Comparison of ENCODE assay signal across 9 cellular contexts in the genomic region with DNA sequence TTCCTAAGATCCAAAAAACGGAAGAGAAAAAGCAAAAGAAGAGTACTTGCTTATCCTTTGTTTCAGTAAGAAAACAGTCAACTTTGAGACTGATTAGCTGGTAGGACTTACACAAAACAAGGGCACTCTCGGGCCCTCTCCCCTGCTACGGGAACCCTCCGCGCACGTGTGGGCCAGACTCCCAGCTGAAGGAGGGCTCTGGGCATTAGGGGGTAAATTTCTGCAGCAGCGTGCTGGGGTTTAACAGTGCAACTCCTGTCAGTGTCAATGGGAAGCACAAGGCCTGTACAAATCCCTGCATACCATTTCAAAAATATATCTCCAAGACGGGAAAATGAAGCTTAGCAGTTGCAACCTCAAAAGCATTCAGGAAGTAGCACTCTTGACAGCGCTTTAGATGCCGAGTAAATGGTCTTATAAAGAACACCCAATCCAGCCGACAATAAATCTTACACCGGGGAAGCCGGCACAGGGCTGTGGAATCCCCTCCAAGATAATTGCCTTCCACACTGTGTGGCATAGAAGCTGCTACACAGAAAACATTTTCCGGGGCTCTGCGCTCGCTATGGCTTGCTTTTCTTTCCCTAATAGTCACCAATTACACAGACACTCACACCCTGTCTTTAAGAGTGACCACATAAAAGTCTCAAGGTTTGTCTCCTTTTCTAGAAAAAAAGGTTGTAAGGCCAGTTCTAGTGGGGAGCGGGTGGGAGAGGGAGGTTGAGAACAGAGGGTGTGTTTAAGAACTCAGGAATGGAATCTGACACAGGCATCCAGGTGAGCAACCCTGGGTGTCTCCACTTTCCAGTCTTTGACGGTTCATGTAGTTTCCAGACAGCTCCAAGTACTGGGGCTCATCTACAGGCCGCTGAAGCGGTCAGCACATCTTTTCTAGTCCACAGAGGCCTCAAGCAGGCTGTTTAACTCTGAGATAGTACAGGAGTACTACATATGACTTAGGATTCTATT.
A peak's percentile ranks its signal among the peaks of the same experiment; 100 is the strongest.
DNase-seq lines count a peak whose midpoint lies in the region; TF ChIP-seq lines count a peak whose summit lies in the region.
"Had no signal": no experiment of that assay in that cellular context is flagged by ENCODE, and none has a peak within 500 bp of the region (broad histone marks: within the 10 kb centered on the region; RNA-seq: fewer than 3 reads in every experiment).

No MANE protein-coding gene starts in this region.

- intact Hi-C loops in mammary epithelial cell (cut with micrococcal nuclease) = loop anchor here (1.0 to 5.0 kb wide), 6 partner anchors 30 to 582 kb away; no protein-coding TSS in a partner anchor

- peak overlapping the region; percentile 32 for H3K27ac Mint-ChIP-seq in activated CD4-positive, alpha-beta T cell treated with anti-CD3 and anti-CD28 coated beads, Interleukin-2, amount 10 ng/mL, durations not matched to agents 7 days and 5 days

- H3K4me3 Mint-ChIP-seq in activated CD4-positive, alpha-beta T cell treated with anti-CD3 and anti-CD28 coated beads, Interleukin-2, amount 10 ng/mL, durations not matched to agents 7 days and 5 days = no peak overlapping the region

- H3K9me3 ChIP-seq in mammary epithelial cell (replicated peaks; ENCODE audit: insufficient read depth, low read length) (no peaks in the 10 kb centered on the region), muscle layer of colon (ENCODE audit: low read length) (no peaks in the 10 kb centered on the region), thymus (ENCODE audit: control insufficient read depth) (no peaks in the 10 kb centered on the region), HAP-1 (no peaks in the 10 kb centered on the region)
- H3K9me3 ChIP-seq: SJSA1 had no signal

- DNase-seq in activated CD4-positive, alpha-beta T cell treated with anti-CD3 and anti-CD28 coated beads, Interleukin-2, amount 10 ng/mL, durations not matched to agents 7 days and 5 days = no peak
- DNase-seq in activated CD4-positive, alpha-beta T cell treated with anti-CD3 and anti-CD28 coated beads, Interleukin-2, amount 50 U/mL, for 1 hour = no peak
- DNase-seq in mammary epithelial cell (peak; percentile 47), hepatic stellate cell (ENCODE audit: low spot score) (no peak), HAP-1 (ENCODE audit: low spot score in 2 of 2) (no peak), SW480 (ENCODE audit: low spot score) (no peak)

- H2AFZ ChIP-seq in mammary epithelial cell (ENCODE audit: low read depth, low read length) = peak overlapping the region; percentile 76

- CTCF ChIA-PET in activated CD4-positive, alpha-beta T cell treated with anti-CD3 and anti-CD28 coated beads, Interleukin-2, amount 10 ng/mL, durations not matched to agents 7 days and 5 days (lab: Charles Lee) = interaction anchor here (1.9 kb wide), 1 partner anchor 20 kb away, joined by 5 read pairs; no protein-coding TSS in a partner anchor
- CTCF ChIA-PET in mammary epithelial cell (lab: Charles Lee; ENCODE audit: low non-redundant PET) = interaction anchor here (0.6 kb wide), 1 partner anchor 518 kb away, joined by 4 read pairs; no protein-coding TSS in a partner anchor

- H3K27ac ChIP-seq in mammary epithelial cell (ENCODE audit: insufficient read depth, low read depth, low read length) (peak overlapping the region; percentile 70), muscle layer of colon (ENCODE audit: low read depth, low read length) (peak overlapping the region; percentile 62), thymus (ENCODE audit: low read depth) (peak overlapping the region; percentile 25)
- H3K27ac ChIP-seq: SJSA1 had no signal

- H3K9ac ChIP-seq in mammary epithelial cell (ENCODE audit: insufficient read depth, low read length) (no peak overlapping the region), muscle layer of colon (ENCODE audit: low read length) (peak overlapping the region; percentile 20)

- 49% methylated on average over 17 of the region's 20 CpGs for WGBS in mammary epithelial cell (ENCODE audit: low coverage, missing lambda C conversion rate)
- WGBS in thymus = 66% methylated on average over 20 of the region's 20 CpGs

- H4K20me1 ChIP-seq in mammary epithelial cell (ENCODE audit: insufficient read depth, low read length) = no peaks in the 10 kb centered on the region

- H3K4me1 ChIP-seq in mammary epithelial cell (ENCODE audit: insufficient read depth, low read length) (peaks cover 54% of the 10 kb centered on the region), muscle layer of colon (ENCODE audit: insufficient read depth, low read length) (peaks cover 84% of the 10 kb centered on the region), thymus (ENCODE audit: control insufficient read depth, insufficient read depth, low read length) (peaks cover 22% of the 10 kb centered on the region), HAP-1 (no peaks in the 10 kb centered on the region; the same call in none of the 2 replicates)

- H3K79me2 ChIP-seq in mammary epithelial cell (ENCODE audit: insufficient read depth, low read length) = peaks cover 14% of the 10 kb centered on the region

- no TSS peak for BruUV-seq in mammary epithelial cell (replicated peaks; lab: Mats Ljungman, UMichigan)

- H3K4me1 Mint-ChIP-seq in activated CD4-positive, alpha-beta T cell treated with anti-CD3 and anti-CD28 coated beads, Interleukin-2, amount 10 ng/mL, durations not matched to agents 7 days and 5 days = peaks cover 63% of the 10 kb centered on the region

- H3K4me2 ChIP-seq in mammary epithelial cell (ENCODE audit: insufficient read depth, low read depth, low read length) = peak overlapping the region; percentile 50

- H3K36me3 Mint-ChIP-seq in activated CD4-positive, alpha-beta T cell treated with anti-CD3 and anti-CD28 coated beads, Interleukin-2, amount 10 ng/mL, durations not matched to agents 7 days and 5 days (ENCODE audit: low read depth) = peaks cover 4% of the 10 kb centered on the region

- in situ Hi-C loops in mammary epithelial cell (cut with MboI; ENCODE audit: low sequenced_read_pairs in 2 of 2) (loop anchor here in 1 of 2 donors (25.0 kb wide), 1 partner anchor 517 kb away; the partner anchor contains the start of gene FOXP1), HAP-1 (cut with MboI; ENCODE audit: low sequenced_read_pairs) (no loop called here)

- TF ChIP-seq CTCF in mammary epithelial cell (conservative IDR thresholded peaks at IDR 0.05 in 1 of 2, IDR thresholded peaks at IDR 0.05 in 1 of 2; ENCODE audit: extremely low read depth in 1 of 2, insufficient read depth in 1 of 2, low read depth in 1 of 2, low read length in 2 of 2) = no peak

- H3K27me3 ChIP-seq in mammary epithelial cell (ENCODE audit: insufficient read depth, low read length) = no peaks in the 10 kb centered on the region
- H3K27me3 ChIP-seq in muscle layer of colon (ENCODE audit: control insufficient read depth in 1 of 2, insufficient read depth in 2 of 2, low read length in 2 of 2) = no peaks in the 10 kb centered on the region
- no peaks in the 10 kb centered on the region for H3K27me3 ChIP-seq in thymus (ENCODE audit: control insufficient read depth, insufficient read depth)
- H3K27me3 ChIP-seq in HAP-1 (ENCODE audit: low read depth) = no peaks in the 10 kb centered on the region
- H3K27me3 ChIP-seq: SJSA1 had no signal

- POLR2A ChIA-PET in activated CD4-positive, alpha-beta T cell treated with anti-CD3 and anti-CD28 coated beads, Interleukin-2, amount 10 ng/mL, durations not matched to agents 7 days and 5 days (lab: Charles Lee) = no interaction called here

- H3K36me3 ChIP-seq in mammary epithelial cell (ENCODE audit: insufficient read depth, low read length) (no peaks in the 10 kb centered on the region), muscle layer of colon (ENCODE audit: insufficient read depth, low read length) (no peaks in the 10 kb centered on the region), thymus (ENCODE audit: control insufficient read depth, insufficient read depth) (no peaks in the 10 kb centered on the region), HAP-1 (replicated peaks) (no peaks in the 10 kb centered on the region)
- H3K36me3 ChIP-seq: SJSA1 had no signal

- H3K4me3 ChIP-seq in mammary epithelial cell (replicated peaks in 1 of 3; ENCODE audit: insufficient read depth in 1 of 3, low read depth in 2 of 3, low read length in 3 of 3) = no peak overlapping the region
- H3K4me3 ChIP-seq in muscle layer of colon (ENCODE audit: low read depth in 1 of 2, low read length in 2 of 2) = peak overlapping the region in 1 of 2 donors; percentile 29
- H3K4me3 ChIP-seq in thymus (ENCODE audit: low read length) = no peak overlapping the region
- no peak overlapping the region for H3K4me3 ChIP-seq in HAP-1
- H3K4me3 ChIP-seq: SJSA1 had no signal

- dilution Hi-C loops in mammary epithelial cell (cut with HindIII; ENCODE audit: low sequenced_read_pairs) = no loop called here

- H3K9me3 Mint-ChIP-seq in activated CD4-positive, alpha-beta T cell treated with anti-CD3 and anti-CD28 coated beads, Interleukin-2, amount 10 ng/mL, durations not matched to agents 7 days and 5 days = no peaks in the 10 kb centered on the region

- no peaks in the 10 kb centered on the region for H3K27me3 Mint-ChIP-seq in activated CD4-positive, alpha-beta T cell treated with anti-CD3 and anti-CD28 coated beads, Interleukin-2, amount 10 ng/mL, durations not matched to agents 7 days and 5 days
